Comparison of ENCODE assay signal across 9 cellular contexts in genomic region chr10:91797077-91797690, GRCh38. TPM values are rescaled to one million over a fixed set of nuclear protein-coding genes. Genes with fewer than 3 reads are reported as not detected.
DNase-seq lines count a peak whose midpoint lies in the region; ATAC-seq and TF ChIP-seq lines count a peak whose summit lies in the region.
"Had no signal": no experiment of that assay in that cellular context is flagged by ENCODE, and none has a peak within 500 bp of the region (broad histone marks: within the 10 kb centered on the region; RNA-seq: fewer than 3 reads in every experiment).

No MANE protein-coding gene starts in this region.

- no peaks in the 10 kb centered on the region for H3K9me3 Mint-ChIP-seq in activated CD8-positive, alpha-beta T cell treated with anti-CD3 and anti-CD28 coated beads for 36 hours
- no peaks in the 10 kb centered on the region for H3K9me3 Mint-ChIP-seq in stimulated activated naive B cell treated with anti-CD40 and anti-IgM and Interleukin-4, amounts not matched to agents 10 μg/mL and 1 μg/mL and 100 μg/mL, for 72 hours

- peaks cover 21% of the 10 kb centered on the region for H3K4me1 ChIP-seq in iPS-15b (ENCODE audit: control insufficient read depth, insufficient read depth, low read length)

- DNase-seq in NCI-H146 (lab: John Stamatoyannopoulos, UW) (peak; percentile 3), NCI-H146 treated with DMSO at 0.1 percent for 48 hours (lab: John Stamatoyannopoulos, UW; ENCODE audit: unreplicated experiment) (no peak), D341Med (ENCODE audit: low spot score) (no peak)
- no peak for DNase-seq in activated CD8-positive, alpha-beta T cell treated with anti-CD3 and anti-CD28 coated beads for 36 hours
- no peak for DNase-seq in stimulated activated naive B cell treated with anti-CD40 and anti-IgM and Interleukin-4, amounts not matched to agents 10 μg/mL and 1 μg/mL and 100 μg/mL, for 72 hours
- no peak for DNase-seq in activated effector memory CD4-positive, alpha-beta T cell treated with anti-CD3 and anti-CD28 coated beads, Interleukin-2, amount 50 U/mL, for 16 hours
- DNase-seq: NCI-H187 treated with DMSO at 0.1 percent for 48 hours had no signal

- POLR2A ChIA-PET in activated CD8-positive, alpha-beta T cell treated with anti-CD3 and anti-CD28 coated beads for 36 hours (lab: Charles Lee), result interaction anchor here (1.3 to 1.9 kb wide), 3 partner anchors 12 to 127 kb away, joined by 4 to 12 read pairs (median 5); partner anchors contain the start of gene BTAF1

- peaks cover 16% of the 10 kb centered on the region for H3K36me3 Mint-ChIP-seq in activated CD8-positive, alpha-beta T cell treated with anti-CD3 and anti-CD28 coated beads for 36 hours (ENCODE audit: low read depth)
- peaks cover 8 to 25% of the 10 kb centered on the region in 2 donors for H3K36me3 Mint-ChIP-seq in stimulated activated naive B cell treated with anti-CD40 and anti-IgM and Interleukin-4, amounts not matched to agents 10 μg/mL and 1 μg/mL and 100 μg/mL, for 72 hours

- intact Hi-C loops in activated CD8-positive, alpha-beta T cell treated with anti-CD3 and anti-CD28 coated beads for 36 hours (cut with micrococcal nuclease), result loop anchor here (2.0 kb wide), 1 partner anchor 112 kb away; the partner anchor contains the start of gene FGFBP3

- no peaks in the 10 kb centered on the region for H3K27me3 Mint-ChIP-seq in activated CD8-positive, alpha-beta T cell treated with anti-CD3 and anti-CD28 coated beads for 36 hours
- no peaks in the 10 kb centered on the region for H3K27me3 Mint-ChIP-seq in stimulated activated naive B cell treated with anti-CD40 and anti-IgM and Interleukin-4, amounts not matched to agents 10 μg/mL and 1 μg/mL and 100 μg/mL, for 72 hours

- peak overlapping the region; percentile 89 for H3K4me3 Mint-ChIP-seq in activated CD8-positive, alpha-beta T cell treated with anti-CD3 and anti-CD28 coated beads for 36 hours
- H3K4me3 Mint-ChIP-seq in stimulated activated naive B cell treated with anti-CD40 and anti-IgM and Interleukin-4, amounts not matched to agents 10 μg/mL and 1 μg/mL and 100 μg/mL, for 72 hours, result peak overlapping the region; percentile 96 to 99

- H3K9ac ChIP-seq in iPS-15b (ENCODE audit: low read depth, low read length), result no peak overlapping the region

- peak overlapping the region; percentile 99 for H3K27ac Mint-ChIP-seq in activated CD8-positive, alpha-beta T cell treated with anti-CD3 and anti-CD28 coated beads for 36 hours
- H3K27ac Mint-ChIP-seq in stimulated activated naive B cell treated with anti-CD40 and anti-IgM and Interleukin-4, amounts not matched to agents 10 μg/mL and 1 μg/mL and 100 μg/mL, for 72 hours, result peak overlapping the region; percentile 94

- peak overlapping the region; percentile 84 for H3K4me3 ChIP-seq in iPS-15b (ENCODE audit: low read depth, low read length)

- no peaks in the 10 kb centered on the region for H3K27me3 ChIP-seq in iPS-15b (ENCODE audit: control insufficient read depth, insufficient read depth, low read length)

- no peaks in the 10 kb centered on the region for H3K9me3 ChIP-seq in iPS-15b (ENCODE audit: control insufficient read depth, insufficient read depth, low read length)

- TF ChIP-seq CTCF in activated CD8-positive, alpha-beta T cell treated with anti-CD3 and anti-CD28 coated beads for 36 hours (IDR thresholded peaks at IDR 0.05), result no peak

- H3K36me3 ChIP-seq in iPS-15b (ENCODE audit: control insufficient read depth, insufficient read depth, low read length), result no peaks in the 10 kb centered on the region

- CTCF ChIA-PET in activated CD8-positive, alpha-beta T cell treated with anti-CD3 and anti-CD28 coated beads for 36 hours (lab: Charles Lee), result interaction anchor here (1.0 to 1.6 kb wide), 5 partner anchors 16 to 126 kb away, joined by 3 to 14 read pairs (median 7); partner anchors contain the start of genes BTAF1 and FGFBP3

- H3K4me1 Mint-ChIP-seq in activated CD8-positive, alpha-beta T cell treated with anti-CD3 and anti-CD28 coated beads for 36 hours (ENCODE audit: low read depth), result peaks cover 42% of the 10 kb centered on the region
- peaks cover 29 to 36% of the 10 kb centered on the region in 2 donors for H3K4me1 Mint-ChIP-seq in stimulated activated naive B cell treated with anti-CD40 and anti-IgM and Interleukin-4, amounts not matched to agents 10 μg/mL and 1 μg/mL and 100 μg/mL, for 72 hours

- no peak for ATAC-seq in activated CD8-positive, alpha-beta T cell treated with anti-CD3 and anti-CD28 coated beads for 36 hours
- ATAC-seq in stimulated activated naive B cell treated with anti-CD40 and anti-IgM and Interleukin-4, amounts not matched to agents 10 μg/mL and 1 μg/mL and 100 μg/mL, for 72 hours (replicated peaks), result no peak
- ATAC-seq in GM19351 (IDR thresholded peaks at IDR 0.05; ENCODE audit: unreplicated experiment), result no peak

RNA-seq across cellular contexts. Expression of gene TNKS2, which starts 1.0 kb away (rescaled TPM):
- total RNA-seq in activated CD8-positive, alpha-beta T cell treated with anti-CD3 and anti-CD28 coated beads for 36 hours, result 10 to 100 TPM; 22.1 to 22.8 TPM
